In the genomic region with DNA sequence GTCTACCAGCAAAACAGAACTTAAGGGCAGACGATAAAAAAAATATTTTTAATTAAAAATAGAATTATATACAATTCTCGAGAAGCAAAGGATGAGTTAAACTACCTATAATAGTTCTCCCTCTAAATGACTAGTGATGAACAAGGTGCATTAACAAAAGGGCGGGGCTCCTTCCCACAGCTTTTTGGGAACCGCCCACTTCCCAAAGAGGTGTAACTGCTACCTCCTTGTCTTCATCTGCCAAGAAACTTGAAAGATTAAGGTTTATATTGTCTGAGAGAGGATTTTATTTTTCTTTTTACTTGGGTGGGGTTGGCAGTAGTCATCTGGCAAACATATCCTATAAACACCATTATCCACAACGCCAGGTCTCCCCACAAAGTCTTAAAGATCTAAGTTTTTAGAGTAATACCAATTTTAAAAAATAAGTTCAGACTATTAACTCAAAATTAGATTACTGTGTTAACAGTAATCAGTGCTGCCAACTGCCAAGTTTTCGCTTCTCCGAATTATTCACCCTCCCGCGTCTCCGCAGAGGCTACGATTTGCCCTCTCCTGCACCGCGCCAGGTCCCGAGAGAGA, we compare ENCODE assay signal across 8 cellular contexts. TPM values are rescaled to one million over a fixed set of nuclear protein-coding genes. Genes with fewer than 3 reads are reported as not detected.
DNase-seq lines count a peak whose midpoint lies in the region; ATAC-seq and TF ChIP-seq lines count a peak whose summit lies in the region.

No MANE protein-coding gene starts in this region.

- ATAC-seq in SK-N-SH treated with all-trans-retinoic acid at 6 μM for 48 hours: peak; percentile 3; the same call in 2 of the 3 replicates

- peak overlapping the region; percentile 65 for H3K27ac ChIP-seq in effector memory CD4-positive, alpha-beta T cell (ENCODE audit: insufficient read depth, low read length, poor library complexity, severe bottlenecking)
- H3K27ac ChIP-seq in muscle layer of duodenum (ENCODE audit: low read length) (peak overlapping the region; percentile 75), uterus (peak overlapping the region; percentile 87)

- intact Hi-C loops in uterus (cut with DNase I; ENCODE audit: low total_unique reads): no loop called here

- no peaks in the 10 kb centered on the region for H3K9me3 ChIP-seq in effector memory CD4-positive, alpha-beta T cell (ENCODE audit: control insufficient read depth, low read length)
- no peaks in the 10 kb centered on the region for H3K9me3 ChIP-seq in muscle layer of duodenum (ENCODE audit: control insufficient read depth in 1 of 2, low read length in 2 of 2)
- H3K9me3 ChIP-seq in uterus: no peaks in the 10 kb centered on the region

- TF ChIP-seq CTCF in uterus (IDR thresholded peaks at IDR 0.05): no peak

- no peak for TF ChIP-seq POLR2A in uterus (IDR thresholded peaks at IDR 0.05)

- H3K4me1 ChIP-seq in effector memory CD4-positive, alpha-beta T cell (ENCODE audit: control insufficient read depth, insufficient read depth, low read length, poor library complexity, severe bottlenecking): peaks cover 4% of the 10 kb centered on the region
- H3K4me1 ChIP-seq in muscle layer of duodenum (ENCODE audit: control insufficient read depth in 1 of 2, insufficient read depth in 2 of 2, low read length in 2 of 2) (peaks cover 6 to 23% of the 10 kb centered on the region in 2 donors), uterus (peaks cover 0 to 7% of the 10 kb centered on the region in 2 donors)

- H3K4me3 ChIP-seq in effector memory CD4-positive, alpha-beta T cell (ENCODE audit: insufficient read depth, low read depth, low read length, poor library complexity, severe bottlenecking): peak overlapping the region; percentile 54
- peak overlapping the region; percentile 75 to 87 for H3K4me3 ChIP-seq in muscle layer of duodenum (ENCODE audit: low read depth in 1 of 2, low read length in 2 of 2)
- peak overlapping the region; percentile 64 to 70 for H3K4me3 ChIP-seq in uterus

- no peaks in the 10 kb centered on the region for H3K27me3 ChIP-seq in effector memory CD4-positive, alpha-beta T cell (replicated peaks; ENCODE audit: control insufficient read depth, insufficient read depth, low read length, poor library complexity, severe bottlenecking)
- no peaks in the 10 kb centered on the region for H3K27me3 ChIP-seq in muscle layer of duodenum (ENCODE audit: low read depth, low read length)
- H3K27me3 ChIP-seq in uterus: no peaks in the 10 kb centered on the region

- peak; percentile 30 for DNase-seq in activated naive CD4-positive, alpha-beta T cell treated with Interleukin-2 at 50 U/mL for 16 hours
- DNase-seq in activated naive CD4-positive, alpha-beta T cell (lab: John Stamatoyannopoulos, UW): no peak
- DNase-seq in effector memory CD4-positive, alpha-beta T cell: peak in 2 of 3 donors; percentile 8 to 23
- DNase-seq in uterus (peak in 1 of 2 donors; percentile 28), occipital lobe (lab: John Stamatoyannopoulos, UW) (no peak), ureter (ENCODE audit: low spot score) (no peak)

- no peaks in the 10 kb centered on the region for H3K36me3 ChIP-seq in effector memory CD4-positive, alpha-beta T cell (ENCODE audit: control insufficient read depth, insufficient read depth, low read length)
- no peaks in the 10 kb centered on the region for H3K36me3 ChIP-seq in muscle layer of duodenum (ENCODE audit: control insufficient read depth in 1 of 2, insufficient read depth in 2 of 2, low read length in 2 of 2)
- no peaks in the 10 kb centered on the region for H3K36me3 ChIP-seq in uterus

TF ChIP-seq in SK-N-SH treated with all-trans-retinoic acid at 6 μM for 48 hours, 23 proteins besides CTCF, POLR2A, EP300 and RAD21:
- TF ChIP-seq ZNF565 (CRISPR knock-in tag; conservative IDR thresholded peaks at IDR 0.05; ENCODE audit: low read depth) (no peak), GLIS3 (CRISPR knock-in tag; IDR thresholded peaks at IDR 0.05) (no peak), BACH2 (CRISPR knock-in tag; IDR thresholded peaks at IDR 0.05; ENCODE audit: borderline replicate concordance) (no peak), PPARA (CRISPR knock-in tag; IDR thresholded peaks at IDR 0.05; ENCODE audit: borderline replicate concordance) (no peak), ZFP3 (CRISPR knock-in tag; IDR thresholded peaks at IDR 0.05) (no peak), TOX (CRISPR knock-in tag; IDR thresholded peaks at IDR 0.05; ENCODE audit: borderline replicate concordance) (no peak), OSR1 (CRISPR knock-in tag; IDR thresholded peaks at IDR 0.05) (no peak), SNAI2 (CRISPR knock-in tag; IDR thresholded peaks at IDR 0.05) (no peak), ZNF8 (CRISPR knock-in tag; IDR thresholded peaks at IDR 0.05) (no peak), RARB (CRISPR knock-in tag; IDR thresholded peaks at IDR 0.05) (no peak), ZC3H10 (CRISPR knock-in tag; IDR thresholded peaks at IDR 0.05) (no peak), TCF4 (CRISPR knock-in tag; IDR thresholded peaks at IDR 0.05; ENCODE audit: borderline replicate concordance) (no peak), ZNF70 (CRISPR knock-in tag; IDR thresholded peaks at IDR 0.05) (no peak), ZFP30 (CRISPR knock-in tag; IDR thresholded peaks at IDR 0.05) (no peak)
- TF ChIP-seq, protein P1, sequence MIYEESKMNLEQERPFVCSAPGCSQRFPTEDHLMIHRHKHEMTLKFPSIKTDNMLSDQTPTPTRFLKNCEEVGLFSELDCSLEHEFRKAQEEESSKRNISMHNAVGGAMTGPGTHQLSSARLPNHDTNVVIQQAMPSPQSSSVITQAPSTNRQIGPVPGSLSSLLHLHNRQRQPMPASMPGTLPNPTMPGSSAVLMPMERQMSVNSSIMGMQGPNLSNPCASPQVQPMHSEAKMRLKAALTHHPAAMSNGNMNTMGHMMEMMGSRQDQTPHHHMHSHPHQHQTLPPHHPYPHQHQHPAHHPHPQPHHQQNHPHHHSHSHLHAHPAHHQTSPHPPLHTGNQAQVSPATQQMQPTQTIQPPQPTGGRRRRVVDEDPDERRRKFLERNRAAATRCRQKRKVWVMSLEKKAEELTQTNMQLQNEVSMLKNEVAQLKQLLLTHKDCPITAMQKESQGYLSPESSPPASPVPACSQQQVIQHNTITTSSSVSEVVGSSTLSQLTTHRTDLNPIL (CRISPR knock-in tag; IDR thresholded peaks at IDR 0.05; ENCODE audit: low read depth): no peak

RNA-seq across cellular contexts. Expression of a gene that starts 0.9 kb away (rescaled TPM):
- 100 to 1,000 TPM in 2 of 4 donors, 10 to 100 TPM in 2; 44.1 to 138 (median 108) TPM for total RNA-seq in uterus
- 211 TPM for total RNA-seq in occipital lobe
- total RNA-seq in ureter: 100 TPM

RNA-seq across cellular contexts. Expression of a gene that starts 18.0 kb away (rescaled TPM):
- total RNA-seq in uterus (10 to 100 TPM in 2 of 4 donors, 1 to 10 TPM in 2; 1.5 to 16.3 (median 8.5) TPM), occipital lobe (19.0 TPM), ureter (7.3 TPM)

Comparison
In these comparisons a context has a peak if more than half of its experiments do, and no peak if none do; other contexts are left out.
1. DNase-seq: peak in activated naive CD4-positive, alpha-beta T cell treated with Interleukin-2 at 50 U/mL for 16 hours (single experiment) and effector memory CD4-positive, alpha-beta T cell (2 of 3); none in activated naive CD4-positive, alpha-beta T cell (0 of 4), occipital lobe (single experiment) and ureter (single experiment).
2. Peak in every context shown above with its lines, with median percentiles within 50 percentile points of each other: H3K27ac ChIP-seq and H3K4me3 ChIP-seq.